Comparison of ENCODE assay signal across 20 cellular contexts in the genomic region with DNA sequence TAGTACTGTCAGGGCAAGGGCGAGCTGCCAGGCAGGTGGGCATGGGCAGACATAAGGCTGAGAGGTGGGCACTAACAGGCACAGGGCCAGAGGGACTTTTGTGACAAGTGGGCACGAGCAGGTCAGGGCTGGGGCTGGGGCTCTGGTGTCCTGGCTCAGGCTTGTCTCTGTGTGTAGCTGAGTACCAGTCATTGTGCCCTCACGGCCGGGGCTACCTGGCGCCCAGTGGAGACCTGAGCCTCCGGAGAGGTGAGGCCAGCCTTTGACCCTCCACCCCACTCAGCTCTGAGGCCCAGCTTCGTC. TPM values are rescaled to one million over a fixed set of nuclear protein-coding genes. Genes with fewer than 3 reads are reported as not detected.
DNase-seq lines count a peak whose midpoint lies in the region; ATAC-seq and TF ChIP-seq lines count a peak whose summit lies in the region.
"Had no signal": no experiment of that assay in that cellular context is flagged by ENCODE, and none has a peak within 500 bp of the region (broad histone marks: within the 10 kb centered on the region; RNA-seq: fewer than 3 reads in every experiment).

No MANE protein-coding gene starts in this region.

- H2AK5ac ChIP-seq in mesenchymal stem cell (ENCODE audit: low read length, severe bottlenecking) = peak overlapping the region; percentile 4

- H2BK120ac ChIP-seq in mesenchymal stem cell (ENCODE audit: low read depth, low read length) = no peak overlapping the region

- no peak overlapping the region for H2BK5ac ChIP-seq in mesenchymal stem cell (ENCODE audit: low read depth, low read length, poor library complexity, severe bottlenecking)

- H3K27ac ChIP-seq in 22Rv1 (peak overlapping the region; percentile 51), ascending aorta (peak overlapping the region; percentile 12 to 38), mesenchymal stem cell (ENCODE audit: low read length, poor library complexity, severe bottlenecking) (peak overlapping the region; percentile 1)

- no peak overlapping the region for H4K91ac ChIP-seq in mesenchymal stem cell (ENCODE audit: low read length)

- H3K36me3 ChIP-seq in H7 (replicated peaks; ENCODE audit: control insufficient read depth, insufficient read depth, low read length) = peaks cover 22% of the 10 kb centered on the region
- peaks cover 69 to 82% of the 10 kb centered on the region in 2 donors for H3K36me3 ChIP-seq in ascending aorta
- H3K36me3 ChIP-seq in mesenchymal stem cell (ENCODE audit: control insufficient read depth in 1 of 2, insufficient read depth in 2 of 2, low read depth in 1 of 2, low read length in 2 of 2) = peaks cover 44 to 50% of the 10 kb centered on the region in 2 experiments
- H3K36me3 ChIP-seq: BE2C had no signal

- H3K9me3 ChIP-seq in ascending aorta (no peaks in the 10 kb centered on the region), mesenchymal stem cell (ENCODE audit: control insufficient read depth, low read length) (no peaks in the 10 kb centered on the region)
- H3K9me3 ChIP-seq: BE2C, HAP-1 had no signal

- no peak overlapping the region for H3K14ac ChIP-seq in mesenchymal stem cell (ENCODE audit: low read length in 2 of 2)

- TF ChIP-seq CTCF in 22Rv1 (IDR thresholded peaks at IDR 0.05) = no peak
- no peak for TF ChIP-seq CTCF in ascending aorta (IDR thresholded peaks at IDR 0.05)

- no peaks in the 10 kb centered on the region for H3K27me3 ChIP-seq in H7 (ENCODE audit: control insufficient read depth, insufficient read depth, low read length)
- no peaks in the 10 kb centered on the region for H3K27me3 ChIP-seq in ascending aorta
- H3K27me3 ChIP-seq in mesenchymal stem cell (ENCODE audit: control insufficient read depth in 1 of 2, insufficient read depth in 1 of 2, low read length in 2 of 2) = no peaks in the 10 kb centered on the region
- H3K27me3 ChIP-seq: BE2C had no signal

- H2BK15ac ChIP-seq in mesenchymal stem cell (ENCODE audit: low read depth, poor library complexity, severe bottlenecking) = no peak overlapping the region

- peaks cover 2% of the 10 kb centered on the region for H3K79me1 ChIP-seq in mesenchymal stem cell (replicated peaks; ENCODE audit: low read length, poor library complexity, severe bottlenecking)

- H4K8ac ChIP-seq in mesenchymal stem cell (ENCODE audit: low read length) = no peak overlapping the region

- H3K23ac ChIP-seq in mesenchymal stem cell (ENCODE audit: low read length in 2 of 2) = no peak overlapping the region

- no peak overlapping the region for H3K4me3 ChIP-seq in H7 (ENCODE audit: insufficient read depth, low read depth, low read length)
- no peak overlapping the region for H3K4me3 ChIP-seq in ascending aorta
- H3K4me3 ChIP-seq in mesenchymal stem cell (ENCODE audit: insufficient read depth in 1 of 2, low read depth in 1 of 2, low read length in 2 of 2) = no peak overlapping the region
- H3K4me3 ChIP-seq: HAP-1 had no signal

- DNase-seq in H7 (peak; percentile 38), ascending aorta (ENCODE audit: low spot score in 2 of 2) (peak in 1 of 2 donors; percentile 62), mesenchymal stem cell (no peak), DMS53 treated with DMSO at 0.1 percent for 48 hours (lab: John Stamatoyannopoulos, UW; ENCODE audit: unreplicated experiment) (no peak), SW 1271 (lab: John Stamatoyannopoulos, UW) (no peak), NAMALWA (ENCODE audit: low spot score) (no peak)
- DNase-seq: BE2C; CD4-positive, alpha-beta memory T cell; GF-D8; MV-4-11; NCI-H146; NCI-H345; NCI-H69; NK-92 treated with Interleukin-12 subunit alpha and Interleukin-12 subunit beta, amount 100 ng/mL, for 24 hours; PC-3; SHP77 had no signal

- 90% methylated on average over 7 of the region's 7 CpGs for WGBS in mesenchymal stem cell

- intact Hi-C loops in ascending aorta (cut with DNase I) = no loop called here

- H3K9ac ChIP-seq in mesenchymal stem cell (ENCODE audit: low read length) = no peak overlapping the region

- ATAC-seq in GM21381 (IDR thresholded peaks at IDR 0.05; ENCODE audit: unreplicated experiment) = no peak
- ATAC-seq: PC-3, SK-N-SH treated with all-trans-retinoic acid at 6 μM for 48 hours had no signal

- no peak overlapping the region for H2BK12ac ChIP-seq in mesenchymal stem cell (ENCODE audit: low read length in 2 of 2)

- H3K4me1 ChIP-seq in ascending aorta = no peaks in the 10 kb centered on the region
- peaks cover 20% of the 10 kb centered on the region for H3K4me1 ChIP-seq in mesenchymal stem cell (ENCODE audit: control insufficient read depth, insufficient read depth, low read depth, low read length)

- H2AFZ ChIP-seq in mesenchymal stem cell (ENCODE audit: low read depth, low read length) = no peak overlapping the region

- H3K4me2 ChIP-seq in mesenchymal stem cell (ENCODE audit: low read length, poor library complexity, severe bottlenecking) = no peak overlapping the region

- H3K4ac ChIP-seq in mesenchymal stem cell (ENCODE audit: low read depth in 1 of 2, low read length in 2 of 2) = no peak overlapping the region

- no peak overlapping the region for H3K18ac ChIP-seq in mesenchymal stem cell (ENCODE audit: low read depth in 1 of 2, low read length in 2 of 2)

RNA-seq across cellular contexts. Expression of a gene that starts 21.6 kb away (rescaled TPM):
- total RNA-seq in H7 (2014; rRNA removed; shearing (Covaris generic)) = 54.6 and 83.1 TPM in 2 replicates
- 691 TPM for total RNA-seq in ascending aorta
- polyA plus RNA-seq in mesenchymal stem cell (2013, experiment 1 of 2) = 122 TPM
- polyA plus RNA-seq in mesenchymal stem cell (2013, experiment 2 of 2) = 113 TPM

RNA-seq across cellular contexts. Expression of a gene that starts 46.1 kb away (rescaled TPM):
- total RNA-seq in H7 (2014; rRNA removed; shearing (Covaris generic)) = 52.3 and 58.2 TPM in 2 replicates
- total RNA-seq in ascending aorta = 192 TPM
- polyA plus RNA-seq in mesenchymal stem cell (2013, experiment 1 of 2) = 112 TPM
- polyA plus RNA-seq in mesenchymal stem cell (2013, experiment 2 of 2) = 108 TPM

Comparison
In these comparisons a context has a peak if more than half of its experiments do, and no peak if none do; other contexts are left out.
1. H3K27ac ChIP-seq: peak in every context shown above with its lines; median percentile 51 in 22Rv1; 25 in ascending aorta; 1 in mesenchymal stem cell.